ENCODE assay signal across 14 cellular contexts in genomic region chr9:38044706-38045105, GRCh38. TPM values are rescaled to one million over a fixed set of nuclear protein-coding genes. Genes with fewer than 3 reads are reported as not detected.
DNase-seq lines count a peak whose midpoint lies in the region; ATAC-seq and TF ChIP-seq lines count a peak whose summit lies in the region.
"Had no signal": no experiment of that assay in that cellular context is flagged by ENCODE, and none has a peak within 500 bp of the region (broad histone marks: within the 10 kb centered on the region; RNA-seq: fewer than 3 reads in every experiment).

No MANE protein-coding gene starts in this region.

- no peak for TF ChIP-seq CTCF in Calu3 (IDR thresholded peaks at IDR 0.05; ENCODE audit: unreplicated experiment)
- TF ChIP-seq CTCF in RWPE1 (conservative IDR thresholded peaks at IDR 0.05; ENCODE audit: low read depth), result no peak
- no peak for TF ChIP-seq CTCF in progenitor cell of endocrine pancreas (IDR thresholded peaks at IDR 0.05; ENCODE audit: unreplicated experiment)

- no peaks in the 10 kb centered on the region for H3K36me3 ChIP-seq in esophagus (ENCODE audit: control insufficient read depth in 2 of 2, insufficient read depth in 2 of 2, low read length in 1 of 2)

- H3K4me1 ChIP-seq in esophagus (ENCODE audit: control insufficient read depth in 2 of 2, insufficient read depth in 2 of 2, low read length in 1 of 2), result peaks cover 26 to 34% of the 10 kb centered on the region in 2 donors

- CTCF ChIA-PET in Calu3 (lab: Charles Lee) (interaction anchor here (0.7 kb wide), 1 partner anchor 23 kb away, joined by 3 read pairs; no protein-coding TSS in a partner anchor), RWPE1 (lab: Yijun Ruan, JAX) (no interaction called here)

- POLR2A ChIA-PET in RWPE1 (lab: Yijun Ruan, JAX; ENCODE audit: low non-redundant PET), result interaction anchor here (1.2 kb wide), 1 partner anchor 8 kb away, joined by 3 read pairs; no protein-coding TSS in a partner anchor

- H3K27ac Mint-ChIP-seq in Calu3 (ENCODE audit: unreplicated experiment) (peak overlapping the region; percentile 77), progenitor cell of endocrine pancreas (peak overlapping the region; percentile 64)
- H3K27ac Mint-ChIP-seq: B cell; CD8-positive, alpha-beta memory T cell had no signal

- H3K9me3 Mint-ChIP-seq in Calu3 (ENCODE audit: low read depth, unreplicated experiment), result no peaks in the 10 kb centered on the region
- H3K9me3 Mint-ChIP-seq in progenitor cell of endocrine pancreas (ENCODE audit: low read depth), result no peaks in the 10 kb centered on the region
- H3K9me3 Mint-ChIP-seq: CD8-positive, alpha-beta memory T cell had no signal

- no peaks in the 10 kb centered on the region for H3K9me3 ChIP-seq in esophagus (ENCODE audit: control insufficient read depth in 2 of 2, insufficient read depth in 1 of 2, low read depth in 1 of 2, low read length in 1 of 2)

- intact Hi-C loops in Calu3 (cut with micrococcal nuclease; ENCODE audit: unreplicated experiment), result loop anchor here (10.0 kb wide), 1 partner anchor 80 kb away; no protein-coding TSS in a partner anchor

- 70 to 71% methylated on average over 2 of the region's 2 CpGs for WGBS in esophagus, 2 donors

- H3K27me3 Mint-ChIP-seq in Calu3 (ENCODE audit: unreplicated experiment) (no peaks in the 10 kb centered on the region), progenitor cell of endocrine pancreas (no peaks in the 10 kb centered on the region)
- H3K27me3 Mint-ChIP-seq: CD8-positive, alpha-beta memory T cell had no signal

- H3K27me3 ChIP-seq in esophagus (ENCODE audit: control insufficient read depth in 1 of 2, insufficient read depth in 2 of 2, low read length in 2 of 2), result no peaks in the 10 kb centered on the region

- H3K27ac ChIP-seq in RWPE1, result peak overlapping the region; percentile 93
- H3K27ac ChIP-seq in esophagus (ENCODE audit: low read depth in 2 of 2, low read length in 1 of 2), result peak overlapping the region; percentile 61 to 91
- H3K27ac ChIP-seq: SK-N-MC had no signal

- H3K4me1 Mint-ChIP-seq in Calu3 (ENCODE audit: low read depth, unreplicated experiment) (peaks cover 18% of the 10 kb centered on the region), progenitor cell of endocrine pancreas (ENCODE audit: low read depth) (peaks cover 50% of the 10 kb centered on the region)
- H3K4me1 Mint-ChIP-seq: B cell had no signal

- H3K36me3 Mint-ChIP-seq in Calu3 (ENCODE audit: insufficient read depth, unreplicated experiment) (peaks cover 19% of the 10 kb centered on the region), progenitor cell of endocrine pancreas (ENCODE audit: insufficient read depth) (peaks cover 2% of the 10 kb centered on the region)
- H3K36me3 Mint-ChIP-seq: CD8-positive, alpha-beta memory T cell had no signal

- no peak overlapping the region for H3K4me3 Mint-ChIP-seq in Calu3 (ENCODE audit: low read depth, unreplicated experiment)
- H3K4me3 Mint-ChIP-seq in progenitor cell of endocrine pancreas (ENCODE audit: low read depth), result no peak overlapping the region
- H3K4me3 Mint-ChIP-seq: B cell; CD8-positive, alpha-beta memory T cell had no signal

- H3K4me3 ChIP-seq in esophagus (ENCODE audit: low read depth in 1 of 2, low read length in 2 of 2), result no peak overlapping the region
- H3K4me3 ChIP-seq: SK-N-MC had no signal

- BruUV-seq in Calu3 (replicated peaks; lab: Mats Ljungman, UMichigan), result no TSS peak

- DNase-seq in Calu3 (no peak), RWPE1 (ENCODE audit: low spot score) (no peak), progenitor cell of endocrine pancreas (ENCODE audit: low spot score, unreplicated experiment) (no peak), NCI-H748 (lab: John Stamatoyannopoulos, UW; ENCODE audit: unreplicated experiment) (no peak), cerebellar nuclear complex (lab: John Stamatoyannopoulos, UW) (no peak)
- DNase-seq: CD8-positive, alpha-beta memory T cell; DMS 273 treated with DMSO at 0.1 percent for 48 hours; NCI-H1436; NCI-H524 had no signal

- no peak for ATAC-seq in HG03135 (IDR thresholded peaks at IDR 0.05; ENCODE audit: unreplicated experiment)
- no peak for ATAC-seq in GM21717 (IDR thresholded peaks at IDR 0.05; ENCODE audit: unreplicated experiment)

RNA-seq across cellular contexts. Expression of gene SHB, which starts 24.3 kb away (rescaled TPM):
- total RNA-seq in Calu3 (2022) (7.6 and 8.7 TPM in 2 replicates), progenitor cell of endocrine pancreas (22.5 and 23.9 TPM in 2 replicates)
- polyA plus RNA-seq in esophagus, result 10 to 100 TPM; 14.7 to 15.7 TPM
